Comparison of ENCODE assay signal across 15 cellular contexts in genomic region chr5:119131530-119132313, GRCh38.
"Had no signal": no experiment of that assay in that cellular context is flagged by ENCODE, and none has a peak within 500 bp of the region (broad histone marks: within the 10 kb centered on the region; RNA-seq: fewer than 3 reads in every experiment).

No MANE protein-coding gene starts in this region.

- H3K27me3 Mint-ChIP-seq: activated CD4-positive, alpha-beta memory T cell treated with anti-CD3 and anti-CD28 coated beads, Interleukin-2, amount 10 ng/mL, durations not matched to agents 7 days and 5 days; activated T-cell treated with anti-CD3 and anti-CD28 coated beads, Interleukin-2, amount 50 U/mL, for 24 hours; naive B cell had no signal

- H3K36me3 ChIP-seq: ovary had no signal

- H3K4me3 ChIP-seq: dorsolateral prefrontal cortex, ovary, sigmoid colon, stomach, thoracic aorta had no signal

- H3K4me1 ChIP-seq: sigmoid colon, stomach had no signal

- H3K27ac ChIP-seq: dorsolateral prefrontal cortex, ovary, sigmoid colon, stomach, thoracic aorta, WERI-Rb-1 had no signal

- H3K4me1 Mint-ChIP-seq: activated CD4-positive, alpha-beta memory T cell treated with anti-CD3 and anti-CD28 coated beads, Interleukin-2, amount 10 ng/mL, durations not matched to agents 7 days and 5 days had no signal

- H3K4me3 Mint-ChIP-seq: activated CD4-positive, alpha-beta memory T cell treated with anti-CD3 and anti-CD28 coated beads, Interleukin-2, amount 10 ng/mL, durations not matched to agents 7 days and 5 days; activated T-cell treated with anti-CD3 and anti-CD28 coated beads, Interleukin-2, amount 50 U/mL, for 24 hours; naive B cell had no signal

- H3K27ac Mint-ChIP-seq: activated CD4-positive, alpha-beta memory T cell treated with anti-CD3 and anti-CD28 coated beads, Interleukin-2, amount 10 ng/mL, durations not matched to agents 7 days and 5 days; activated T-cell treated with anti-CD3 and anti-CD28 coated beads, Interleukin-2, amount 50 U/mL, for 24 hours; naive B cell had no signal

- DNase-seq: activated CD4-positive, alpha-beta memory T cell treated with anti-CD3 and anti-CD28 coated beads, Interleukin-2, amount 10 ng/mL, durations not matched to agents 7 days and 5 days; activated naive CD4-positive, alpha-beta T cell treated with anti-CD3 and anti-CD28 coated beads, Interleukin-2, amount 50 U/mL, for 16 hours; activated T-cell treated with anti-CD3 and anti-CD28 coated beads, Interleukin-2, amount 50 U/mL, for 24 hours; dorsolateral prefrontal cortex; glutamatergic neuron; hypothalamus; mammary epithelial cell; naive B cell; ovary; sigmoid colon; stimulated activated CD4-positive, alpha-beta T cell treated with anti-CD3 and anti-CD28 coated beads, Interleukin-12 subunit alpha, Interleukin-12 subunit beta, amount 100 ng/mL, for 4 hours; stimulated activated CD4-positive, alpha-beta T cell treated with anti-CD3 and anti-CD28 coated beads, Interleukin-2, amount 100 ng/mL, for 24 hours; stomach; WERI-Rb-1 had no signal

- H3K27me3 ChIP-seq: dorsolateral prefrontal cortex, ovary, sigmoid colon, stomach had no signal

- H3K9me3 ChIP-seq: ovary, sigmoid colon, thoracic aorta had no signal
